8 cellular contexts compared by ENCODE assay signal in the genomic region with DNA sequence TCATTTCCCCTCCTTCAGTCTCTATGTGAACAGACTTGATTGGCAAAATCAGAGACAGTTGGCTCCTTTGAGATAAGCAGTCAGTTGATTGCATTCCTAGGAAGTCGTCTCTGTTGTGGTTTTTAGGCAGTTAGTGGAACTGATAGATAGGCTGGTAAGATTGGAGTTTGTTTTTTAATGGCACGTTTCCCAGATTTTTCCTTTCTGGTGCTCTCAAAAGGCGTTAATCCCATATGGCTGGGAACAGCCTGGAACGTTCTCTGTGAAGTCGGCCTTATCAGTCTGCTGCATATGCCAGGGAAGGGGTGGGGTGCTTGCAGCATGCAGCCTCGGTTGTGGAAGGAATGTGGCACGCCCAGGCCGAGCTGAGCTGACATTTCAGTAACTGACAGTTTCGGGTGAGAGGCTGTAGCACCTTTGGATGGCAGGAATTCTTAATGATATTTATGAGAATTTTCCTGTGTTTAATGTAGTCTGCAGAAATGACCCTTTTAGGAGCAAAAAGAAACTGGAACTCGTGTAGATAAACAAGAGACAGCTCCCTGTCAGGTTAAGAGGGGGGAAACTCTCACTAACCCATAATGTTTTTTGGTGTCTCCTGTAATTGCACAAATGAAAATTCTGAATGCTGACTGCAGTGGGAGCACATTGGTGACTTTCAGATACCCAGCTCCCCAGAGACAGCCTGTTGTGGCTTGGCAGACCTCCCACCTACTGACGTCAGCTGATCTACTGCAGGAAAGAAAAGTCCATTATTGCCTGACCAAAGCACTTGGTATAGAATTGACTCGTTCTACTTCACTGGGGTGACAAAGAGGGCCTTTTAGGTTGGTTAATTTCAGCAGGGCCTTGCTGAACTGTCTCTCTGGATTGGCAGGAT. TPM values are rescaled to one million over a fixed set of nuclear protein-coding genes. Genes with fewer than 3 reads are reported as not detected.
DNase-seq lines count a peak whose midpoint lies in the region; ATAC-seq and TF ChIP-seq lines count a peak whose summit lies in the region.

No MANE protein-coding gene starts in this region.

- CTCF ChIA-PET in CD4-positive, alpha-beta T cell (lab: Charles Lee): interaction anchor here (0.5 kb wide), 1 partner anchor 40 kb away, joined by 3 read pairs; no protein-coding TSS in a partner anchor

- peak overlapping the region; percentile 28 for H3K9ac ChIP-seq in skeletal muscle satellite cell (ENCODE audit: low read depth, low read length)

- no peaks in the 10 kb centered on the region for H3K9me3 Mint-ChIP-seq in CD4-positive, alpha-beta T cell

- peaks cover 51% of the 10 kb centered on the region for H3K4me1 ChIP-seq in body of pancreas
- peaks cover 55% of the 10 kb centered on the region for H3K4me1 ChIP-seq in skeletal muscle satellite cell (ENCODE audit: control insufficient read depth, insufficient read depth, low read length)

- peak overlapping the region; percentile 88 for H3K27ac Mint-ChIP-seq in CD4-positive, alpha-beta T cell

- H3K36me3 Mint-ChIP-seq in CD4-positive, alpha-beta T cell (ENCODE audit: low read depth): peaks cover 19% of the 10 kb centered on the region

- peak in 6 of 10 experiments; percentile 23 to 48 (median 40) for DNase-seq in CD4-positive, alpha-beta T cell
- DNase-seq in KBM-7: peak; percentile 73
- peak; percentile 82 for DNase-seq in SW480 (ENCODE audit: low spot score)
- peak; percentile 81 to 89 (median 84) for DNase-seq in body of pancreas
- peak; percentile 26 for DNase-seq in iPS-NIHi7 (ENCODE audit: extremely low spot score)
- no peak for DNase-seq in activated CD4-positive, CD25-positive, alpha-beta regulatory T cell (lab: John Stamatoyannopoulos, UW)

- TF ChIP-seq POLR2A in body of pancreas (IDR thresholded peaks at IDR 0.05): no peak

- ATAC-seq in CD4-positive, alpha-beta T cell (ENCODE audit: poor library complexity): peak; percentile 54
- ATAC-seq in GM21390 (IDR thresholded peaks at IDR 0.05; ENCODE audit: unreplicated experiment) (peak; percentile 78), body of pancreas (peak; percentile 73)

- no peak overlapping the region for H3K27ac ChIP-seq in CD4-positive, alpha-beta T cell (ENCODE audit: low read depth, low read length)
- peak overlapping the region; percentile 58 to 69 (median 68) for H3K27ac ChIP-seq in body of pancreas

- H3K9me3 ChIP-seq in CD4-positive, alpha-beta T cell (ENCODE audit: control insufficient read depth, low read length): no peaks in the 10 kb centered on the region
- no peaks in the 10 kb centered on the region for H3K9me3 ChIP-seq in body of pancreas
- H3K9me3 ChIP-seq in skeletal muscle satellite cell (replicated peaks; ENCODE audit: low read length): no peaks in the 10 kb centered on the region

- no peak overlapping the region for H3K4me3 ChIP-seq in body of pancreas
- peak overlapping the region; percentile 48 for H3K4me3 ChIP-seq in skeletal muscle satellite cell (ENCODE audit: low read length)

- no peaks in the 10 kb centered on the region for H3K27me3 ChIP-seq in CD4-positive, alpha-beta T cell (ENCODE audit: control insufficient read depth, insufficient read depth, low read length)
- H3K27me3 ChIP-seq in body of pancreas (no peaks in the 10 kb centered on the region), skeletal muscle satellite cell (ENCODE audit: control insufficient read depth, insufficient read depth, low read length) (no peaks in the 10 kb centered on the region)

- peak overlapping the region; percentile 70 for H3K4me3 Mint-ChIP-seq in CD4-positive, alpha-beta T cell

- peaks cover 0 to 2% of the 10 kb centered on the region in 2 donors for H3K36me3 ChIP-seq in body of pancreas (replicated peaks in 1 of 2; ENCODE audit: insufficient read depth in 1 of 2, low read depth in 2 of 2)
- H3K36me3 ChIP-seq in skeletal muscle satellite cell (ENCODE audit: insufficient read depth, low read length): peaks cover 5% of the 10 kb centered on the region

- H3K4me1 Mint-ChIP-seq in CD4-positive, alpha-beta T cell (ENCODE audit: low read depth): peaks cover 21% of the 10 kb centered on the region

- in situ Hi-C loops in KBM-7 (cut with MboI; ENCODE audit: low pct_unique_long_range_greater_than_20kb, low sequenced_read_pairs): no loop called here

- POLR2A ChIA-PET in CD4-positive, alpha-beta T cell (lab: Charles Lee): interaction anchor here (1.0 kb wide), 1 partner anchor 8 kb away, joined by 4 read pairs; no protein-coding TSS in a partner anchor

- no peak for TF ChIP-seq CTCF in CD4-positive, alpha-beta T cell (IDR thresholded peaks at IDR 0.05)
- TF ChIP-seq CTCF in body of pancreas (IDR thresholded peaks at IDR 0.05): peak in 2 of 7 experiments; percentile 9 to 12

- no peaks in the 10 kb centered on the region for H3K27me3 Mint-ChIP-seq in CD4-positive, alpha-beta T cell

- 0% methylated on average over 9 to 12 of the region's 12 CpGs for WGBS in body of pancreas, 2 donors

- peak overlapping the region; percentile 78 for H3K4me2 ChIP-seq in skeletal muscle satellite cell (ENCODE audit: low read length)

- intact Hi-C loops in CD4-positive, alpha-beta T cell (cut with DNase I, micrococcal nuclease): no loop called here
- intact Hi-C loops in body of pancreas (cut with DNase I): no loop called here

RNA-seq across cellular contexts. Expression of gene SPTAN1, which starts 6.3 kb away (rescaled TPM):
- 100 to 1,000 TPM; 386 to 392 TPM for total RNA-seq in CD4-positive, alpha-beta T cell
- total RNA-seq in body of pancreas: 100 to 1,000 TPM; 119 to 248 TPM
- 222 and 249 TPM in 2 replicates for total RNA-seq in skeletal muscle satellite cell (2012; rRNA removed)

RNA-seq across cellular contexts. Expression of gene GLE1, which starts 54.2 kb away (rescaled TPM):
- total RNA-seq in CD4-positive, alpha-beta T cell: 1 to 10 TPM; 8.0 to 8.4 TPM
- total RNA-seq in body of pancreas: 10 to 100 TPM in 1 of 2 donors, 1 to 10 TPM in 1; 8.3 to 11.5 TPM
- total RNA-seq in skeletal muscle satellite cell (2012; rRNA removed): 29.7 and 32.2 TPM in 2 replicates

Comparison
In these comparisons a context has a peak if more than half of its experiments do, and no peak if none do; other contexts are left out.
1. DNase-seq: peak in CD4-positive, alpha-beta T cell (6 of 10), KBM-7 (single experiment), SW480 (single experiment), body of pancreas (4 of 4) and iPS-NIHi7 (single experiment); none in activated CD4-positive, CD25-positive, alpha-beta regulatory T cell (0 of 4).
2. Peak in every context shown above with its lines, with median percentiles within 50 percentile points of each other: ATAC-seq.